ENCODE assay signal across 2 cellular contexts in the genomic region with DNA sequence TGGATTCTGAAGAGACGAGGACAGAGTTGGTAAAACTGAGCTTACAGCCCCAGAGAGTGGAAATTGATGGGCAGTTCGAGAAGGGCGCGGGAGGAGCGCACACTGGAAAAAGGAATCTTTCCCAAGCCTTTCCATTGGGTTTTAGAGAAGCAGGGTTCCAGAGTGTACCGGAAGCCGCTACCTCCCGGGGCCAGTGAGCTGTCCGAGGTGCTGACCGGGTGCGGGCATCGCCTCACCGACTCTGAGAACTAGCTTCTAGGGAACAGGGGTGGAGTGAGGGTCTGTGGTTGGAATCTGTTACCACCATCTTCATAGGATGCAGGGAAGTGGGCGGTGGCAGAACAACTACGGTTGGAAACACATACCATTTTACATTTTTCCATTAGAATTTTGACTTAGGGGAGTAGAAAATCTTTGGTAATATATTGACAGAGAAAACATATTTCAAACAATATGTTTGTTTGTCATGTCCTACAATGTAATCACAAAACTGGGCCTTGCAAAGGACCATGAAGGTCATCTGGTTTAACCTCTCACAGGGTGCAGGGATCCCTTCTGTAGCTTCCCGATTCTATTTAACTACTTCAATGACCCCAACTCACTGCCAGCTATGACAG.
A peak's percentile ranks its signal among the peaks of the same experiment; 100 is the strongest.
TF ChIP-seq lines count a peak whose summit lies in the region.

No MANE protein-coding gene starts in this region.

TF ChIP-seq in K562, 482 proteins besides CTCF, POLR2A, EP300 and RAD21 (continued from another document and continues in another):
- TF ChIP-seq, protein P1, sequence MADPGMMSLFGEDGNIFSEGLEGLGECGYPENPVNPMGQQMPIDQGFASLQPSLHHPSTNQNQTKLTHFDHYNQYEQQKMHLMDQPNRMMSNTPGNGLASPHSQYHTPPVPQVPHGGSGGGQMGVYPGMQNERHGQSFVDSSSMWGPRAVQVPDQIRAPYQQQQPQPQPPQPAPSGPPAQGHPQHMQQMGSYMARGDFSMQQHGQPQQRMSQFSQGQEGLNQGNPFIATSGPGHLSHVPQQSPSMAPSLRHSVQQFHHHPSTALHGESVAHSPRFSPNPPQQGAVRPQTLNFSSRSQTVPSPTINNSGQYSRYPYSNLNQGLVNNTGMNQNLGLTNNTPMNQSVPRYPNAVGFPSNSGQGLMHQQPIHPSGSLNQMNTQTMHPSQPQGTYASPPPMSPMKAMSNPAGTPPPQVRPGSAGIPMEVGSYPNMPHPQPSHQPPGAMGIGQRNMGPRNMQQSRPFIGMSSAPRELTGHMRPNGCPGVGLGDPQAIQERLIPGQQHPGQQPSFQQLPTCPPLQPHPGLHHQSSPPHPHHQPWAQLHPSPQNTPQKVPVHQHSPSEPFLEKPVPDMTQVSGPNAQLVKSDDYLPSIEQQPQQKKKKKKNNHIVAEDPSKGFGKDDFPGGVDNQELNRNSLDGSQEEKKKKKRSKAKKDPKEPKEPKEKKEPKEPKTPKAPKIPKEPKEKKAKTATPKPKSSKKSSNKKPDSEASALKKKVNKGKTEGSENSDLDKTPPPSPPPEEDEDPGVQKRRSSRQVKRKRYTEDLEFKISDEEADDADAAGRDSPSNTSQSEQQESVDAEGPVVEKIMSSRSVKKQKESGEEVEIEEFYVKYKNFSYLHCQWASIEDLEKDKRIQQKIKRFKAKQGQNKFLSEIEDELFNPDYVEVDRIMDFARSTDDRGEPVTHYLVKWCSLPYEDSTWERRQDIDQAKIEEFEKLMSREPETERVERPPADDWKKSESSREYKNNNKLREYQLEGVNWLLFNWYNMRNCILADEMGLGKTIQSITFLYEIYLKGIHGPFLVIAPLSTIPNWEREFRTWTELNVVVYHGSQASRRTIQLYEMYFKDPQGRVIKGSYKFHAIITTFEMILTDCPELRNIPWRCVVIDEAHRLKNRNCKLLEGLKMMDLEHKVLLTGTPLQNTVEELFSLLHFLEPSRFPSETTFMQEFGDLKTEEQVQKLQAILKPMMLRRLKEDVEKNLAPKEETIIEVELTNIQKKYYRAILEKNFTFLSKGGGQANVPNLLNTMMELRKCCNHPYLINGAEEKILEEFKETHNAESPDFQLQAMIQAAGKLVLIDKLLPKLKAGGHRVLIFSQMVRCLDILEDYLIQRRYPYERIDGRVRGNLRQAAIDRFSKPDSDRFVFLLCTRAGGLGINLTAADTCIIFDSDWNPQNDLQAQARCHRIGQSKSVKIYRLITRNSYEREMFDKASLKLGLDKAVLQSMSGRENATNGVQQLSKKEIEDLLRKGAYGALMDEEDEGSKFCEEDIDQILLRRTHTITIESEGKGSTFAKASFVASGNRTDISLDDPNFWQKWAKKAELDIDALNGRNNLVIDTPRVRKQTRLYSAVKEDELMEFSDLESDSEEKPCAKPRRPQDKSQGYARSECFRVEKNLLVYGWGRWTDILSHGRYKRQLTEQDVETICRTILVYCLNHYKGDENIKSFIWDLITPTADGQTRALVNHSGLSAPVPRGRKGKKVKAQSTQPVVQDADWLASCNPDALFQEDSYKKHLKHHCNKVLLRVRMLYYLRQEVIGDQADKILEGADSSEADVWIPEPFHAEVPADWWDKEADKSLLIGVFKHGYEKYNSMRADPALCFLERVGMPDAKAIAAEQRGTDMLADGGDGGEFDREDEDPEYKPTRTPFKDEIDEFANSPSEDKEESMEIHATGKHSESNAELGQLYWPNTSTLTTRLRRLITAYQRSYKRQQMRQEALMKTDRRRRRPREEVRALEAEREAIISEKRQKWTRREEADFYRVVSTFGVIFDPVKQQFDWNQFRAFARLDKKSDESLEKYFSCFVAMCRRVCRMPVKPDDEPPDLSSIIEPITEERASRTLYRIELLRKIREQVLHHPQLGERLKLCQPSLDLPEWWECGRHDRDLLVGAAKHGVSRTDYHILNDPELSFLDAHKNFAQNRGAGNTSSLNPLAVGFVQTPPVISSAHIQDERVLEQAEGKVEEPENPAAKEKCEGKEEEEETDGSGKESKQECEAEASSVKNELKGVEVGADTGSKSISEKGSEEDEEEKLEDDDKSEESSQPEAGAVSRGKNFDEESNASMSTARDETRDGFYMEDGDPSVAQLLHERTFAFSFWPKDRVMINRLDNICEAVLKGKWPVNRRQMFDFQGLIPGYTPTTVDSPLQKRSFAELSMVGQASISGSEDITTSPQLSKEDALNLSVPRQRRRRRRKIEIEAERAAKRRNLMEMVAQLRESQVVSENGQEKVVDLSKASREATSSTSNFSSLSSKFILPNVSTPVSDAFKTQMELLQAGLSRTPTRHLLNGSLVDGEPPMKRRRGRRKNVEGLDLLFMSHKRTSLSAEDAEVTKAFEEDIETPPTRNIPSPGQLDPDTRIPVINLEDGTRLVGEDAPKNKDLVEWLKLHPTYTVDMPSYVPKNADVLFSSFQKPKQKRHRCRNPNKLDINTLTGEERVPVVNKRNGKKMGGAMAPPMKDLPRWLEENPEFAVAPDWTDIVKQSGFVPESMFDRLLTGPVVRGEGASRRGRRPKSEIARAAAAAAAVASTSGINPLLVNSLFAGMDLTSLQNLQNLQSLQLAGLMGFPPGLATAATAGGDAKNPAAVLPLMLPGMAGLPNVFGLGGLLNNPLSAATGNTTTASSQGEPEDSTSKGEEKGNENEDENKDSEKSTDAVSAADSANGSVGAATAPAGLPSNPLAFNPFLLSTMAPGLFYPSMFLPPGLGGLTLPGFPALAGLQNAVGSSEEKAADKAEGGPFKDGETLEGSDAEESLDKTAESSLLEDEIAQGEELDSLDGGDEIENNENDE (IDR thresholded peaks at IDR 0.05; ENCODE audit: low read depth, low read length) = no peak
- TF ChIP-seq PCBP1 (IDR thresholded peaks at IDR 0.05; ENCODE audit: low read depth, low read length, poor library complexity, severe bottlenecking) (no peak), FOXK2 (conservative IDR thresholded peaks at IDR 0.05 in 1 of 2, IDR thresholded peaks at IDR 0.05 in 1 of 2; ENCODE audit: low read depth in 2 of 2) (no peak), MTF1 (CRISPR knock-in tag; IDR thresholded peaks at IDR 0.05; ENCODE audit: borderline replicate concordance) (no peak), COPS2 (conservative IDR thresholded peaks at IDR 0.05) (no peak), STAT5A (IDR thresholded peaks at IDR 0.05; ENCODE audit: borderline replicate concordance, low read length) (no peak), PTRF (tag; IDR thresholded peaks at IDR 0.05) (no peak)
- TF ChIP-seq, protein P2, sequence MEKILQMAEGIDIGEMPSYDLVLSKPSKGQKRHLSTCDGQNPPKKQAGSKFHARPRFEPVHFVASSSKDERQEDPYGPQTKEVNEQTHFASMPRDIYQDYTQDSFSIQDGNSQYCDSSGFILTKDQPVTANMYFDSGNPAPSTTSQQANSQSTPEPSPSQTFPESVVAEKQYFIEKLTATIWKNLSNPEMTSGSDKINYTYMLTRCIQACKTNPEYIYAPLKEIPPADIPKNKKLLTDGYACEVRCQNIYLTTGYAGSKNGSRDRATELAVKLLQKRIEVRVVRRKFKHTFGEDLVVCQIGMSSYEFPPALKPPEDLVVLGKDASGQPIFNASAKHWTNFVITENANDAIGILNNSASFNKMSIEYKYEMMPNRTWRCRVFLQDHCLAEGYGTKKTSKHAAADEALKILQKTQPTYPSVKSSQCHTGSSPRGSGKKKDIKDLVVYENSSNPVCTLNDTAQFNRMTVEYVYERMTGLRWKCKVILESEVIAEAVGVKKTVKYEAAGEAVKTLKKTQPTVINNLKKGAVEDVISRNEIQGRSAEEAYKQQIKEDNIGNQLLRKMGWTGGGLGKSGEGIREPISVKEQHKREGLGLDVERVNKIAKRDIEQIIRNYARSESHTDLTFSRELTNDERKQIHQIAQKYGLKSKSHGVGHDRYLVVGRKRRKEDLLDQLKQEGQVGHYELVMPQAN (IDR thresholded peaks at IDR 0.05; ENCODE audit: borderline replicate concordance) = no peak

TF ChIP-seq in HepG2, 621 proteins besides CTCF, POLR2A, EP300 and RAD21 (continued from another document and continues in another):
- TF ChIP-seq ARHGAP35 (CRISPR knock-in tag; IDR thresholded peaks at IDR 0.05; ENCODE audit: borderline replicate concordance) = 0 out of 2 replicates have a peak, but pooled peaks have one; percentile 77
- TF ChIP-seq HOXA3 (CRISPR knock-in tag; IDR thresholded peaks at IDR 0.05) = peak; percentile 57
- TF ChIP-seq, protein P3, sequence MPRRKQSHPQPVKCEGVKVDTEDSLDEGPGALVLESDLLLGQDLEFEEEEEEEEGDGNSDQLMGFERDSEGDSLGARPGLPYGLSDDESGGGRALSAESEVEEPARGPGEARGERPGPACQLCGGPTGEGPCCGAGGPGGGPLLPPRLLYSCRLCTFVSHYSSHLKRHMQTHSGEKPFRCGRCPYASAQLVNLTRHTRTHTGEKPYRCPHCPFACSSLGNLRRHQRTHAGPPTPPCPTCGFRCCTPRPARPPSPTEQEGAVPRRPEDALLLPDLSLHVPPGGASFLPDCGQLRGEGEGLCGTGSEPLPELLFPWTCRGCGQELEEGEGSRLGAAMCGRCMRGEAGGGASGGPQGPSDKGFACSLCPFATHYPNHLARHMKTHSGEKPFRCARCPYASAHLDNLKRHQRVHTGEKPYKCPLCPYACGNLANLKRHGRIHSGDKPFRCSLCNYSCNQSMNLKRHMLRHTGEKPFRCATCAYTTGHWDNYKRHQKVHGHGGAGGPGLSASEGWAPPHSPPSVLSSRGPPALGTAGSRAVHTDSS (CRISPR knock-in tag; conservative IDR thresholded peaks at IDR 0.05) = no peak
- TF ChIP-seq, protein P4, sequence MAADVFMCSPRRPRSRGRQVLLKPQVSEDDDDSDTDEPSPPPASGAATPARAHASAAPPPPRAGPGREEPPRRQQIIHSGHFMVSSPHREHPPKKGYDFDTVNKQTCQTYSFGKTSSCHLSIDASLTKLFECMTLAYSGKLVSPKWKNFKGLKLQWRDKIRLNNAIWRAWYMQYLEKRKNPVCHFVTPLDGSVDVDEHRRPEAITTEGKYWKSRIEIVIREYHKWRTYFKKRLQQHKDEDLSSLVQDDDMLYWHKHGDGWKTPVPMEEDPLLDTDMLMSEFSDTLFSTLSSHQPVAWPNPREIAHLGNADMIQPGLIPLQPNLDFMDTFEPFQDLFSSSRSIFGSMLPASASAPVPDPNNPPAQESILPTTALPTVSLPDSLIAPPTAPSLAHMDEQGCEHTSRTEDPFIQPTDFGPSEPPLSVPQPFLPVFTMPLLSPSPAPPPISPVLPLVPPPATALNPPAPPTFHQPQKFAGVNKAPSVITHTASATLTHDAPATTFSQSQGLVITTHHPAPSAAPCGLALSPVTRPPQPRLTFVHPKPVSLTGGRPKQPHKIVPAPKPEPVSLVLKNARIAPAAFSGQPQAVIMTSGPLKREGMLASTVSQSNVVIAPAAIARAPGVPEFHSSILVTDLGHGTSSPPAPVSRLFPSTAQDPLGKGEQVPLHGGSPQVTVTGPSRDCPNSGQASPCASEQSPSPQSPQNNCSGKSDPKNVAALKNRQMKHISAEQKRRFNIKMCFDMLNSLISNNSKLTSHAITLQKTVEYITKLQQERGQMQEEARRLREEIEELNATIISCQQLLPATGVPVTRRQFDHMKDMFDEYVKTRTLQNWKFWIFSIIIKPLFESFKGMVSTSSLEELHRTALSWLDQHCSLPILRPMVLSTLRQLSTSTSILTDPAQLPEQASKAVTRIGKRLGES (CRISPR knock-in tag; IDR thresholded peaks at IDR 0.05; ENCODE audit: borderline replicate concordance) = no peak
- TF ChIP-seq, protein P5, sequence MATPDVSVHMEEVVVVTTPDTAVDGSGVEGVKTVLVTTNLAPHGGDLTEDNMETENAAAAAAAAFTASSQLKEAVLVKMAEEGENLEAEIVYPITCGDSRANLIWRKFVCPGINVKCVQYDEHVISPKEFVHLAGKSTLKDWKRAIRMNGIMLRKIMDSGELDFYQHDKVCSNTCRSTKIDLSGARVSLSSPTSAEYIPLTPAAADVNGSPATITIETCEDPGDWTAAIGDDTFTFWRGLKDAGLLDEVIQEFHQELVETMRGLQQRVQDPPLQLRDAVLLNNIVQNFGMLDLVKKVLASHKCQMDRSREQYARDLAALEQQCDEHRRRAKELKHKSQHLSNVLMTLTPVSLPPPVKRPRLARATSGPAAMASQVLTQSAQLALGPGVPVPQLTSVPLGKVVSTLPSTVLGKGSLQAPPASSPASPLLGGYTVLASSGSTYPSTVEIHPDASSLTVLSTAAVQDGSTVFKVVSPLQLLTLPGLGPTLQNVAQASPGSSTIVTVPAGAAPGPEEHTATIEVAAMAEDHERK (CRISPR knock-in tag; IDR thresholded peaks at IDR 0.05; ENCODE audit: low read depth) = no peak
- TF ChIP-seq ZNF136 (CRISPR knock-in tag; IDR thresholded peaks at IDR 0.05; ENCODE audit: low read depth) = no peak
- TF ChIP-seq, protein P6, sequence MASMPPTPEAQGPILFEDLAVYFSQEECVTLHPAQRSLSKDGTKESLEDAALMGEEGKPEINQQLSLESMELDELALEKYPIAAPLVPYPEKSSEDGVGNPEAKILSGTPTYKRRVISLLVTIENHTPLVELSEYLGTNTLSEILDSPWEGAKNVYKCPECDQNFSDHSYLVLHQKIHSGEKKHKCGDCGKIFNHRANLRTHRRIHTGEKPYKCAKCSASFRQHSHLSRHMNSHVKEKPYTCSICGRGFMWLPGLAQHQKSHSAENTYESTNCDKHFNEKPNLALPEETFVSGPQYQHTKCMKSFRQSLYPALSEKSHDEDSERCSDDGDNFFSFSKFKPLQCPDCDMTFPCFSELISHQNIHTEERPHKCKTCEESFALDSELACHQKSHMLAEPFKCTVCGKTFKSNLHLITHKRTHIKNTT (CRISPR knock-in tag; IDR thresholded peaks at IDR 0.05) = no peak
- TF ChIP-seq JUND (CRISPR knock-in tag; IDR thresholded peaks at IDR 0.05) = no peak
- peak; percentile 41; the same call in 1 of the 2 replicates for TF ChIP-seq ZNF788 (CRISPR knock-in tag; IDR thresholded peaks at IDR 0.05; ENCODE audit: borderline replicate concordance)
- no peak for TF ChIP-seq FOXO1 (CRISPR knock-in tag; IDR thresholded peaks at IDR 0.05)
- no peak for TF ChIP-seq ZSCAN21 (CRISPR knock-in tag; IDR thresholded peaks at IDR 0.05; ENCODE audit: borderline replicate concordance)
- no peak for TF ChIP-seq HNRNPUL1 (IDR thresholded peaks at IDR 0.05; ENCODE audit: low read depth, low read length)
- peak; percentile 41; the same call in 1 of the 2 replicates for TF ChIP-seq ZBTB38 (CRISPR knock-in tag; IDR thresholded peaks at IDR 0.05)
- no peak for TF ChIP-seq CEBPG (CRISPR knock-in tag; IDR thresholded peaks at IDR 0.05)
- no peak for TF ChIP-seq MAFG (CRISPR knock-in tag; IDR thresholded peaks at IDR 0.05)
- TF ChIP-seq SOX6 (IDR thresholded peaks at IDR 0.05) = no peak
- no peak for TF ChIP-seq SOX6 (CRISPR knock-in tag; IDR thresholded peaks at IDR 0.05)
- TF ChIP-seq KLF6 (CRISPR knock-in tag; IDR thresholded peaks at IDR 0.05) = peak; percentile 82; the same call in 1 of the 2 replicates
- TF ChIP-seq PRMT3 (CRISPR knock-in tag; IDR thresholded peaks at IDR 0.05; ENCODE audit: borderline replicate concordance, low read depth) = 0 out of 2 replicates have a peak, but pooled peaks have one; percentile 53
- TF ChIP-seq SIX4 (CRISPR knock-in tag; IDR thresholded peaks at IDR 0.05) = 0 out of 2 replicates have a peak, but pooled peaks have one; percentile 16
- peak; percentile 69; the same call in 1 of the 2 replicates for TF ChIP-seq KDM2A (CRISPR knock-in tag; IDR thresholded peaks at IDR 0.05; ENCODE audit: borderline replicate concordance, low read depth)
- no peak for TF ChIP-seq NR2F6 (IDR thresholded peaks at IDR 0.05)
- TF ChIP-seq NR2F6 (CRISPR knock-in tag; IDR thresholded peaks at IDR 0.05) = peak; percentile 38; the same call in 1 of the 2 replicates
- TF ChIP-seq TBX2 (CRISPR knock-in tag; IDR thresholded peaks at IDR 0.05; ENCODE audit: borderline replicate concordance) = peak; percentile 43
- no peak for TF ChIP-seq STAG1 (CRISPR knock-in tag; IDR thresholded peaks at IDR 0.05)
- TF ChIP-seq, protein P7, sequence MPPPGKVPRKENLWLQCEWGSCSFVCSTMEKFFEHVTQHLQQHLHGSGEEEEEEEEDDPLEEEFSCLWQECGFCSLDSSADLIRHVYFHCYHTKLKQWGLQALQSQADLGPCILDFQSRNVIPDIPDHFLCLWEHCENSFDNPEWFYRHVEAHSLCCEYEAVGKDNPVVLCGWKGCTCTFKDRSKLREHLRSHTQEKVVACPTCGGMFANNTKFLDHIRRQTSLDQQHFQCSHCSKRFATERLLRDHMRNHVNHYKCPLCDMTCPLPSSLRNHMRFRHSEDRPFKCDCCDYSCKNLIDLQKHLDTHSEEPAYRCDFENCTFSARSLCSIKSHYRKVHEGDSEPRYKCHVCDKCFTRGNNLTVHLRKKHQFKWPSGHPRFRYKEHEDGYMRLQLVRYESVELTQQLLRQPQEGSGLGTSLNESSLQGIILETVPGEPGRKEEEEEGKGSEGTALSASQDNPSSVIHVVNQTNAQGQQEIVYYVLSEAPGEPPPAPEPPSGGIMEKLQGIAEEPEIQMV (CRISPR knock-in tag; IDR thresholded peaks at IDR 0.05; ENCODE audit: low read depth) = no peak
